ENCODE assay signal across 1 cellular context in the genomic region with DNA sequence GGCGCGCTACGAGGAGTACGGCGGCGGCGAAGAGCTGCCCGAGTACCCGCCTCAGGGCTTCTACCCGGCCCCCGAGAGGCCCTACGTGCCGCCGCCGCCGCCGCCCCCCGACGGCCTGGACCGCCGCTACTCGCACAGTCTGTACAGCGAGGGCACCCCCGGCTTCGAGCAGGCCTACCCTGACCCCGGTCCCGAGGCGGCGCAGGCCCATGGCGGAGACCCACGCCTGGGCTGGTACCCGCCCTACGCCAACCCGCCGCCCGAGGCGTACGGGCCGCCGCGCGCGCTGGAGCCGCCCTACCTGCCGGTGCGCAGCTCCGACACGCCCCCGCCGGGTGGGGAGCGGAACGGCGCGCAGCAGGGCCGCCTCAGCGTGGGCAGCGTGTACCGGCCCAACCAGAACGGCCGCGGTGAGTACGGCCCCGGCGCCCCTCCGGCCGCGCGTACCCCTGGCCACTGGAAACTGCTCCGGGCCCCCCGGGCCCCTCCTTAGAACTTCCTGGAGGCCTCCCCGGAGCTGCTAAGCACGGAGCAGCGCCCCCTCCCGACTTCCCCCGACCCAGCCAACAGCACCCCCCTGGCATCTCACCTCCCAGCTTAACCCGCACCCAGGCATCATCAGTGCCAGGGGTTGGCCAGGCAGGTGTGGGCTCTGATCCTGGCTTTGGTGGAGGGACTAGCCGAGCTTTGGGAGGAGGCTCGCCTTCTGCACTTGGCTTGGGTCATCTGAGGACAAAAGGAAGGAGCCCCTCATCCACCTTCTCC.
TF ChIP-seq lines count a peak whose summit lies in the region.

No MANE protein-coding gene starts in this region.

TF ChIP-seq in SK-N-SH treated with all-trans-retinoic acid at 6 μM for 48 hours, 23 proteins besides CTCF, POLR2A, EP300 and RAD21 (continued from another document):
- TF ChIP-seq, protein P1, sequence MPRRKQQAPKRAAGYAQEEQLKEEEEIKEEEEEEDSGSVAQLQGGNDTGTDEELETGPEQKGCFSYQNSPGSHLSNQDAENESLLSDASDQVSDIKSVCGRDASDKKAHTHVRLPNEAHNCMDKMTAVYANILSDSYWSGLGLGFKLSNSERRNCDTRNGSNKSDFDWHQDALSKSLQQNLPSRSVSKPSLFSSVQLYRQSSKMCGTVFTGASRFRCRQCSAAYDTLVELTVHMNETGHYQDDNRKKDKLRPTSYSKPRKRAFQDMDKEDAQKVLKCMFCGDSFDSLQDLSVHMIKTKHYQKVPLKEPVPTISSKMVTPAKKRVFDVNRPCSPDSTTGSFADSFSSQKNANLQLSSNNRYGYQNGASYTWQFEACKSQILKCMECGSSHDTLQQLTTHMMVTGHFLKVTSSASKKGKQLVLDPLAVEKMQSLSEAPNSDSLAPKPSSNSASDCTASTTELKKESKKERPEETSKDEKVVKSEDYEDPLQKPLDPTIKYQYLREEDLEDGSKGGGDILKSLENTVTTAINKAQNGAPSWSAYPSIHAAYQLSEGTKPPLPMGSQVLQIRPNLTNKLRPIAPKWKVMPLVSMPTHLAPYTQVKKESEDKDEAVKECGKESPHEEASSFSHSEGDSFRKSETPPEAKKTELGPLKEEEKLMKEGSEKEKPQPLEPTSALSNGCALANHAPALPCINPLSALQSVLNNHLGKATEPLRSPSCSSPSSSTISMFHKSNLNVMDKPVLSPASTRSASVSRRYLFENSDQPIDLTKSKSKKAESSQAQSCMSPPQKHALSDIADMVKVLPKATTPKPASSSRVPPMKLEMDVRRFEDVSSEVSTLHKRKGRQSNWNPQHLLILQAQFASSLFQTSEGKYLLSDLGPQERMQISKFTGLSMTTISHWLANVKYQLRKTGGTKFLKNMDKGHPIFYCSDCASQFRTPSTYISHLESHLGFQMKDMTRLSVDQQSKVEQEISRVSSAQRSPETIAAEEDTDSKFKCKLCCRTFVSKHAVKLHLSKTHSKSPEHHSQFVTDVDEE (CRISPR knock-in tag; IDR thresholded peaks at IDR 0.05) = no peak
- no peak for TF ChIP-seq ZNF70 (CRISPR knock-in tag; IDR thresholded peaks at IDR 0.05)
- no peak for TF ChIP-seq SNAI2 (CRISPR knock-in tag; IDR thresholded peaks at IDR 0.05)
